1 cellular context compared by ENCODE assay signal in the genomic region with DNA sequence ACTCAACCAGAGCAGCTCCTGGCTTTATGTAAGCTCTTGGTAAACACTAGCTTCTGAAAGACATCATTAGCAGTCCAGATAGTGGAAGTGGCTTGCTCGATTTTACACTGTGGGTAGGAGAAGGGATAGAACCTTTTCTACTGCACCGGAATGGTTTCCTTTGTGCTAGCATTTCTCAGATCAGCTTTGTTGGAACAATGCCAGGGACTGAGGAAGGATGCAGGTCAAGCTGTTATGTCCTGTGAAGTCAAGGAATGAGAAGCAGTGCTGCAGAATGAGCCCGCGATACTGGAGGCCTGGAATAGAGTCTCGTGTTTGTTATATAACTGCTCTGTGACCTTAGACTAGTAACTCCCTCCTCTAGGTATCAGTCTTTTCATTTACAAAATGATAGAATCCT.
TF ChIP-seq lines count a peak whose summit lies in the region.

No MANE protein-coding gene starts in this region.

TF ChIP-seq in WTC11, 78 proteins besides CTCF, POLR2A, EP300 and RAD21 (continued from another document):
- TF ChIP-seq ARID4B (CRISPR knock-in tag; IDR thresholded peaks at IDR 0.05; ENCODE audit: borderline replicate concordance) (no peak), ZSCAN18 (CRISPR knock-in tag; IDR thresholded peaks at IDR 0.05) (no peak), SMAD3 (CRISPR knock-in tag; IDR thresholded peaks at IDR 0.05; ENCODE audit: borderline replicate concordance) (no peak)
- TF ChIP-seq, protein P1, sequence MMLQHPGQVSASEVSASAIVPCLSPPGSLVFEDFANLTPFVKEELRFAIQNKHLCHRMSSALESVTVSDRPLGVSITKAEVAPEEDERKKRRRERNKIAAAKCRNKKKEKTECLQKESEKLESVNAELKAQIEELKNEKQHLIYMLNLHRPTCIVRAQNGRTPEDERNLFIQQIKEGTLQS (CRISPR knock-in tag; conservative IDR thresholded peaks at IDR 0.05), result no peak
